In the genomic region with DNA sequence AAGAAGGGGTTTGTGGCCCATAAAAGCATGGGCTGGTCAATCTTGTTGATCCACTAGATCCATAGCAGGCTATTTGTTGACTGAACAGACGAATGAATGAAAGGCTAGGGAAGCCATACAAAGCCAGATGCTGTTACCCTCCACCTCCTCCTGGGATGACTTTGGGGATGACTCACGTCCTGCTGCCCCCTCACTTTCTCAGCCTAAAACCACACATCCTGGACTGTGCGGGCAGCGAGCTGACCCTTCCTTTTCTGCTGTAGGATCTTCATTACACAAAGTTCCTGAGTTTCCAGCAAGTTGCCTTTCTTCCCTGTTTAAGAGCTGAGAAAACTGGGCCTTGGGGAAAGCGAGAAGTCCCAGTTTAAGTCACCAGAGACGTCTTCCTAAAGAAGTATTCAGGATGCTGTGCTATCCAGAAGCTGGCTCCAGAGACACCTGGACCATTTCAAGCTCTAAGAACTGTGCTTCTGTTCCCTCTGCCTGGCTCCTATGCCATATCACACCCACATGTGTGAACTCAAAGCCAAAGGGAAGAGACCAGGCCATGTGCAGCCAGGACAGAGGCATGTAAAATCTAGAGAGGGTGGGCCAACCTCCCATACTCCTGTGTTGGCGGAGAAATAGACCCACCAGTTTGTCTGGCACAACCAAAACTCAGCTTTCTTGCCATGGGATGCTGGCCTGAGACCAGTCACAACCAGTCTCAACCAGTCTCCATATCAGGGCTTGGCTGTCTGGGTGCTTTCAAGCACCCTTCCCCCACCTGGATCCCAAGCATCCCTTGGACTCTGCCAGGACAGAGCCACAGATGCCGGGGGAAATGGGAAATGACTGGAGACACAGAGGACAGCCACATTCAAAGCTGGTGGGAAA, we compare ENCODE assay signal across 11 cellular contexts. TPM values are rescaled to one million over a fixed set of nuclear protein-coding genes. Genes with fewer than 3 reads are reported as not detected.
DNase-seq lines count a peak whose midpoint lies in the region; ATAC-seq and TF ChIP-seq lines count a peak whose summit lies in the region.
"Had no signal": no experiment of that assay in that cellular context is flagged by ENCODE, and none has a peak within 500 bp of the region (broad histone marks: within the 10 kb centered on the region; RNA-seq: fewer than 3 reads in every experiment).

No MANE protein-coding gene starts in this region.

- H3K4me1 Mint-ChIP-seq in activated naive CD4-positive, alpha-beta T cell treated with anti-CD3 and anti-CD28 coated beads for 36 hours (ENCODE audit: low read depth): peaks cover 36% of the 10 kb centered on the region

- no peaks in the 10 kb centered on the region for H3K9me3 ChIP-seq in osteoblast (ENCODE audit: low read depth, low read length)
- no peaks in the 10 kb centered on the region for H3K9me3 ChIP-seq in left lung

- ATAC-seq in sciatic nerve (no peak), left lung (no peak)

- no peak overlapping the region for H3K4me3 ChIP-seq in choroid plexus epithelial cell (ENCODE audit: low read depth, low read length)
- peak overlapping the region; percentile 39 for H3K4me3 ChIP-seq in osteoblast (ENCODE audit: insufficient read depth, low read length)
- H3K4me3 ChIP-seq in left lung: no peak overlapping the region

- H4K20me1 ChIP-seq in osteoblast (ENCODE audit: insufficient read depth, low read length): no peaks in the 10 kb centered on the region

- H2AFZ ChIP-seq in osteoblast (ENCODE audit: low read length): peak overlapping the region; percentile 36

- H3K4me2 ChIP-seq in osteoblast (ENCODE audit: insufficient read depth, low read length): peak overlapping the region; percentile 78

- H3K36me3 Mint-ChIP-seq in activated naive CD4-positive, alpha-beta T cell treated with anti-CD3 and anti-CD28 coated beads for 36 hours (ENCODE audit: low read depth): no peaks in the 10 kb centered on the region

- H3K27me3 Mint-ChIP-seq in activated naive CD4-positive, alpha-beta T cell treated with anti-CD3 and anti-CD28 coated beads for 36 hours (ENCODE audit: low read depth): no peaks in the 10 kb centered on the region

- TF ChIP-seq CTCF in choroid plexus epithelial cell (conservative IDR thresholded peaks at IDR 0.05; ENCODE audit: low read depth, low read length) (no peak), osteoblast (IDR thresholded peaks at IDR 0.05; ENCODE audit: extremely low read depth, low read depth, low read length) (no peak), left lung (IDR thresholded peaks at IDR 0.05) (no peak)

- peak; percentile 88 for DNase-seq in GM03348 (ENCODE audit: low spot score)
- DNase-seq in OCI-M1 (lab: John Stamatoyannopoulos, UW): peak; percentile 46
- peak; percentile 84 for DNase-seq in choroid plexus epithelial cell (ENCODE audit: low read depth)
- DNase-seq in osteoblast (ENCODE audit: insufficient read length, low spot score, missing footprints): peak; percentile 94
- no peak for DNase-seq in OCI-M2 (lab: John Stamatoyannopoulos, UW; ENCODE audit: unreplicated experiment)
- no peak for DNase-seq in sciatic nerve (ENCODE audit: low spot score)
- no peak for DNase-seq in activated naive CD4-positive, alpha-beta T cell treated with anti-CD3 and anti-CD28 coated beads for 36 hours
- no peak for DNase-seq in left lung
- DNase-seq: activated T-cell treated with anti-CD3 and anti-CD28 coated beads, Interleukin-2, amount 50 U/mL, for 48 hours; H9; stimulated activated naive CD4-positive, alpha-beta T cell had no signal

- H3K4me1 ChIP-seq in osteoblast (ENCODE audit: insufficient read depth, low read length) (peaks cover 53% of the 10 kb centered on the region), left lung (peaks cover 0 to 58% of the 10 kb centered on the region in 2 donors)

- H3K27ac Mint-ChIP-seq in activated naive CD4-positive, alpha-beta T cell treated with anti-CD3 and anti-CD28 coated beads for 36 hours: no peak overlapping the region

- peaks cover 24% of the 10 kb centered on the region for H3K79me2 ChIP-seq in osteoblast (ENCODE audit: insufficient read depth, low read length)

- H3K36me3 ChIP-seq in osteoblast (ENCODE audit: insufficient read depth, low read length) (no peaks in the 10 kb centered on the region), left lung (no peaks in the 10 kb centered on the region)

- H3K27me3 ChIP-seq in osteoblast (ENCODE audit: insufficient read depth, low read length): no peaks in the 10 kb centered on the region
- no peaks in the 10 kb centered on the region for H3K27me3 ChIP-seq in left lung

- no peaks in the 10 kb centered on the region for H3K9me3 Mint-ChIP-seq in activated naive CD4-positive, alpha-beta T cell treated with anti-CD3 and anti-CD28 coated beads for 36 hours
- H3K9me3 Mint-ChIP-seq: H9 had no signal

- H3K27ac ChIP-seq in osteoblast (ENCODE audit: low read depth, low read length): peak overlapping the region; percentile 92
- peak overlapping the region in 1 of 2 donors; percentile 45 for H3K27ac ChIP-seq in left lung

- intact Hi-C loops in sciatic nerve (cut with DNase I) (loop anchor here (10.0 kb wide), 1 partner anchor 56 kb away; a partner anchor contains a TSS), left lung (cut with DNase I) (no loop called here)
- intact Hi-C loops in activated naive CD4-positive, alpha-beta T cell treated with anti-CD3 and anti-CD28 coated beads for 36 hours (cut with micrococcal nuclease): loop anchor here (1.0 kb wide), 1 partner anchor 10 kb away; no protein-coding TSS in a partner anchor

- no peak overlapping the region for H3K4me3 Mint-ChIP-seq in activated naive CD4-positive, alpha-beta T cell treated with anti-CD3 and anti-CD28 coated beads for 36 hours
- H3K4me3 Mint-ChIP-seq: H9 had no signal

- CTCF ChIA-PET in activated naive CD4-positive, alpha-beta T cell treated with anti-CD3 and anti-CD28 coated beads for 36 hours (lab: Charles Lee): interaction anchor here (0.6 to 9.3 kb wide), 3 partner anchors 11 to 87 kb away, joined by 3 to 152 read pairs (median 3); no protein-coding TSS in a partner anchor

RNA-seq across cellular contexts. Expression of a gene that starts 4.7 kb away (rescaled TPM):
- total RNA-seq in osteoblast: 96.3 and 131 TPM in 2 replicates
- total RNA-seq in sciatic nerve: 51.1 TPM
- total RNA-seq in activated naive CD4-positive, alpha-beta T cell treated with anti-CD3 and anti-CD28 coated beads for 36 hours: 10 to 100 TPM; 73.1 to 73.5 TPM
- total RNA-seq in left lung: 10 to 100 TPM; 40.5 to 68.2 TPM

RNA-seq across cellular contexts. Expression of a gene that starts 56.6 kb away (rescaled TPM):
- total RNA-seq in osteoblast (7.7 and 10.1 TPM in 2 replicates), sciatic nerve (21.2 TPM), left lung (10 to 100 TPM; 26.8 to 28.7 TPM)
- 10 to 100 TPM; 40.3 to 43.5 TPM for total RNA-seq in activated naive CD4-positive, alpha-beta T cell treated with anti-CD3 and anti-CD28 coated beads for 36 hours

Comparison
In these comparisons a context has a peak if more than half of its experiments do, and no peak if none do; other contexts are left out.
1. DNase-seq: peak in GM03348 (single experiment), OCI-M1 (single experiment), choroid plexus epithelial cell (single experiment) and osteoblast (single experiment); none in OCI-M2 (single experiment), sciatic nerve (single experiment), activated naive CD4-positive, alpha-beta T cell treated with anti-CD3 and anti-CD28 coated beads for 36 hours (single experiment) and left lung (0 of 2).
2. intact Hi-C loops: an anchor here in sciatic nerve (10.0 kb wide) and activated naive CD4-positive, alpha-beta T cell treated with anti-CD3 and anti-CD28 coated beads for 36 hours (1.0 kb wide); none called in left lung.